15 cellular contexts compared by ENCODE assay signal in the genomic region with DNA sequence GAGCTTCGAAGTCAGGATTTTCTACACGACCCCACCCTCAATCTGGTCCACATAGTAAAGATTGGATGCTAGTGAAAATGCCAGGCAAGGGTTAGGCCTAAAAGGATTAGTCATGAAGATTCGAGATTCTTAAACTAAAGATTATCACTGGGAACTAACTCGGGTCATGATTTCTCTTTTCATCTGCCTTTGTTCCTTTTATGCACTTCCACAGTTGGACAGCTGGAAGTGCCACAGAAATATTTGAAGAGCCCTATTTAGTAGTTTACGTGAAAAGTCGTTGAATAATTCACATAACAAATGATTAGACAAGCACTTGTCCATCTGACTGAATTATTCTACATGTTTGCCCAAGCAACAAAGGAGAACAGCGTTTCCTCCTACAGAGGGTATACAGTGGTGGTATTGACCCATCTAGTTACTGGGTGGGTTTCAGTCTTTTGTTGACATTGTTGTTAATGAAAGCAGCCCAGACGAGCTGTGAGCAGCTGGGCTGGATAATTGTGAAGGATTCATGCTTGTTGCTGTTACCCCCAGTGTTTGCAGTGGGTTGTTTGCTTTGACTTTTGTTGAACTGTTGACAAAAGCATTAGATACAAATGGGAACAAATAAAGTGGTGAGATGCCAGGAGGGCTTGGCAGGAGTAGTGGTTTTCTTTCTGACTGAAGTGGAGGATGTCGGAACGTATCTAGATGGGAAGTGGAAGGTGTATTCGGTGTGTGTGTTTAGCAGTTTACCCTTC.
DNase-seq lines count a peak whose midpoint lies in the region; ATAC-seq, FAIRE-seq and TF ChIP-seq lines count a peak whose summit lies in the region.
"Had no signal": no experiment of that assay in that cellular context is flagged by ENCODE, and none has a peak within 500 bp of the region (broad histone marks: within the 10 kb centered on the region; RNA-seq: fewer than 3 reads in every experiment).

No MANE protein-coding gene starts in this region.

- H3K27me3 ChIP-seq in SJSA1 (replicated peaks), result no peaks in the 10 kb centered on the region
- no peaks in the 10 kb centered on the region for H3K27me3 ChIP-seq in CD8-positive, alpha-beta memory T cell (ENCODE audit: insufficient read depth, low read length, poor library complexity, severe bottlenecking)
- H3K27me3 ChIP-seq: BLaER1 had no signal

- no peaks in the 10 kb centered on the region; the same call in 1 of the 2 replicates for H3K9me3 ChIP-seq in SJSA1 (replicated peaks)
- H3K9me3 ChIP-seq in CD8-positive, alpha-beta memory T cell (ENCODE audit: low read length), result no peaks in the 10 kb centered on the region
- H3K9me3 ChIP-seq: BLaER1 had no signal

- peak; percentile 50 for FAIRE-seq in H54 (lab: Jason Lieb, UNC)
- FAIRE-seq: kidney had no signal

- H3K36me3 Mint-ChIP-seq in neural crest cell (ENCODE audit: low read depth), result peaks cover 15% of the 10 kb centered on the region
- H3K36me3 Mint-ChIP-seq in CD8-positive, alpha-beta memory T cell, result peaks cover 0 to 43% (median 20%) of the 10 kb centered on the region in 3 donors

- peak overlapping the region; percentile 77 for H3K27ac Mint-ChIP-seq in neural crest cell (ENCODE audit: unreplicated experiment)
- no peak overlapping the region for H3K27ac Mint-ChIP-seq in CD8-positive, alpha-beta memory T cell
- H3K27ac Mint-ChIP-seq: activated CD4-positive, alpha-beta memory T cell treated with anti-CD3 and anti-CD28 coated beads, Interleukin-2, amount 10 ng/mL, durations not matched to agents 7 days and 5 days; activated naive CD4-positive, alpha-beta T cell treated with anti-CD3 and anti-CD28 coated beads, Interleukin-2, amount 10 ng/mL, durations not matched to agents 7 days and 5 days; stimulated activated memory B cell treated with anti-CD40 and anti-IgM and Interleukin-4, amounts not matched to agents 10 μg/mL and 1 μg/mL and 100 μg/mL, for 72 hours had no signal

- no peak for ATAC-seq in HG03196 (IDR thresholded peaks at IDR 0.05; ENCODE audit: unreplicated experiment)
- ATAC-seq: stimulated activated memory B cell treated with anti-CD40 and anti-IgM and Interleukin-4, amounts not matched to agents 10 μg/mL and 1 μg/mL and 100 μg/mL, for 72 hours had no signal

- no peaks in the 10 kb centered on the region for H3K9me3 Mint-ChIP-seq in neural crest cell
- H3K9me3 Mint-ChIP-seq in CD8-positive, alpha-beta memory T cell, result no peaks in the 10 kb centered on the region
- H3K9me3 Mint-ChIP-seq: activated CD4-positive, alpha-beta memory T cell treated with anti-CD3 and anti-CD28 coated beads, Interleukin-2, amount 10 ng/mL, durations not matched to agents 7 days and 5 days; activated naive CD4-positive, alpha-beta T cell treated with anti-CD3 and anti-CD28 coated beads, Interleukin-2, amount 10 ng/mL, durations not matched to agents 7 days and 5 days; stimulated activated memory B cell treated with anti-CD40 and anti-IgM and Interleukin-4, amounts not matched to agents 10 μg/mL and 1 μg/mL and 100 μg/mL, for 72 hours had no signal

- peaks cover 78% of the 10 kb centered on the region for H3K4me1 Mint-ChIP-seq in neural crest cell
- peaks cover 49 to 67% (median 65%) of the 10 kb centered on the region in 3 donors for H3K4me1 Mint-ChIP-seq in CD8-positive, alpha-beta memory T cell

- peak overlapping the region; percentile 31 for H3K4me3 Mint-ChIP-seq in neural crest cell
- H3K4me3 Mint-ChIP-seq in CD8-positive, alpha-beta memory T cell, result no peak overlapping the region
- H3K4me3 Mint-ChIP-seq: activated CD4-positive, alpha-beta memory T cell treated with anti-CD3 and anti-CD28 coated beads, Interleukin-2, amount 10 ng/mL, durations not matched to agents 7 days and 5 days; activated naive CD4-positive, alpha-beta T cell treated with anti-CD3 and anti-CD28 coated beads, Interleukin-2, amount 10 ng/mL, durations not matched to agents 7 days and 5 days; stimulated activated memory B cell treated with anti-CD40 and anti-IgM and Interleukin-4, amounts not matched to agents 10 μg/mL and 1 μg/mL and 100 μg/mL, for 72 hours had no signal

- CTCF ChIA-PET in CD8-positive, alpha-beta memory T cell (lab: Charles Lee), result no interaction called here
- CTCF ChIA-PET in GM10248 (lab: Yijun Ruan, JAX), result interaction anchor here (1.0 kb wide), 1 partner anchor 26 kb away, joined by 4 read pairs; no protein-coding TSS in a partner anchor

- no peak for DNase-seq in H54 (ENCODE audit: insufficient read length, low spot score)
- peak; percentile 97 for DNase-seq in NCI-H2029 (lab: John Stamatoyannopoulos, UW)
- peak in 1 of 2 experiments; percentile 28 for DNase-seq in SJSA1 (ENCODE audit: low read depth in 1 of 2, low spot score in 2 of 2)
- no peak for DNase-seq in neural crest cell (ENCODE audit: low read depth, low spot score)
- no peak for DNase-seq in CD8-positive, alpha-beta memory T cell
- DNase-seq in GM10248 (ENCODE audit: extremely low spot score), result no peak
- DNase-seq in AG08395 (ENCODE audit: low spot score), result no peak
- DNase-seq: activated CD4-positive, alpha-beta memory T cell treated with anti-CD3 and anti-CD28 coated beads, Interleukin-2, amount 10 ng/mL, durations not matched to agents 7 days and 5 days; activated naive CD4-positive, alpha-beta T cell treated with anti-CD3 and anti-CD28 coated beads, Interleukin-2, amount 10 ng/mL, durations not matched to agents 7 days and 5 days; kidney; NK-92 treated with Interleukin-12 subunit alpha and Interleukin-12 subunit beta, amount 100 ng/mL, for 24 hours; SW 1271 had no signal

- no peak overlapping the region for H3K4me3 ChIP-seq in SJSA1
- H3K4me3 ChIP-seq in CD8-positive, alpha-beta memory T cell (ENCODE audit: low read length), result no peak overlapping the region
- H3K4me3 ChIP-seq: BLaER1 had no signal

- TF ChIP-seq POLR2A in H54 (IDR thresholded peaks at IDR 0.05; ENCODE audit: low read depth, low read length), result no peak

- POLR2A ChIA-PET in CD8-positive, alpha-beta memory T cell (lab: Charles Lee), result no interaction called here
- POLR2A ChIA-PET in GM10248 (lab: Yijun Ruan, JAX), result no interaction called here

- peaks cover 3% of the 10 kb centered on the region for H3K27me3 Mint-ChIP-seq in neural crest cell (ENCODE audit: low read depth)
- no peaks in the 10 kb centered on the region for H3K27me3 Mint-ChIP-seq in CD8-positive, alpha-beta memory T cell
- H3K27me3 Mint-ChIP-seq: activated CD4-positive, alpha-beta memory T cell treated with anti-CD3 and anti-CD28 coated beads, Interleukin-2, amount 10 ng/mL, durations not matched to agents 7 days and 5 days; activated naive CD4-positive, alpha-beta T cell treated with anti-CD3 and anti-CD28 coated beads, Interleukin-2, amount 10 ng/mL, durations not matched to agents 7 days and 5 days; stimulated activated memory B cell treated with anti-CD40 and anti-IgM and Interleukin-4, amounts not matched to agents 10 μg/mL and 1 μg/mL and 100 μg/mL, for 72 hours had no signal

- 0 out of 2 replicates have a peak overlapping the region, but pooled peaks have one; percentile 7 for H3K27ac ChIP-seq in SJSA1
- no peak overlapping the region for H3K27ac ChIP-seq in CD8-positive, alpha-beta memory T cell (ENCODE audit: low read depth, low read length)

- TF ChIP-seq CTCF in neural crest cell (conservative IDR thresholded peaks at IDR 0.05), result no peak
- TF ChIP-seq CTCF in GM10248 (IDR thresholded peaks at IDR 0.05; ENCODE audit: control extremely low read depth, extremely low read depth, low read depth, missing control alignments), result no peak

- peaks cover 18% of the 10 kb centered on the region; the same call in 1 of the 2 replicates for H3K36me3 ChIP-seq in SJSA1
- no peaks in the 10 kb centered on the region for H3K36me3 ChIP-seq in CD8-positive, alpha-beta memory T cell (ENCODE audit: insufficient read depth, low read length)

- H3K4me1 ChIP-seq in SJSA1 (replicated peaks), result peaks cover 44% of the 10 kb centered on the region
- H3K4me1 ChIP-seq in CD8-positive, alpha-beta memory T cell (ENCODE audit: insufficient read depth, low read length), result peaks cover 9% of the 10 kb centered on the region
